1 cellular context compared by ENCODE assay signal in the genomic region with DNA sequence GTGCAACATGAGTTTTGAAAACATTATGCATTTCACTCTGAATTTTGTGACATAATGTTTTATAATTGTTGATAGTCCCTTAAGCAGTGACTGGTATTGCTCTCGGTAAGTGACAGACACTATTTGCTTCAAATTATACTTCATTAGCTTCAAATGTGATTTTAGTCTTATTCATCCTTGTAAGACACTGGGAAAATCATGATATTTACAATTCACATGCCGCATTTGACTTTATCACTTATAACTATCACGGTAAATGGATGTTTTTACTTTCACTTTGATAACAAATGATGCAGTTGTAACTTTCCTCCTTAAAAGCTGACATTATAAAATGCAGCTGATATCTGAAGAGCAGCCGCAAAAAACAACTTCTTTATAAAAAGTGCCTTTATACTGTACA.
TF ChIP-seq lines count a peak whose summit lies in the region.

No MANE protein-coding gene starts in this region.

TF ChIP-seq in IMR-90, 13 proteins besides CTCF, POLR2A, EP300 and RAD21 (continued from another document):
- TF ChIP-seq NFE2L2 (IDR thresholded peaks at IDR 0.05; ENCODE audit: low read depth, low read length) (no peak), MXI1 (IDR thresholded peaks at IDR 0.05; ENCODE audit: borderline replicate concordance, low read depth, low read length) (no peak), MAFK (IDR thresholded peaks at IDR 0.05; ENCODE audit: low read depth, low read length) (no peak), RFX5 (IDR thresholded peaks at IDR 0.05; ENCODE audit: low read depth, low read length) (no peak)
- TF ChIP-seq, protein P1, sequence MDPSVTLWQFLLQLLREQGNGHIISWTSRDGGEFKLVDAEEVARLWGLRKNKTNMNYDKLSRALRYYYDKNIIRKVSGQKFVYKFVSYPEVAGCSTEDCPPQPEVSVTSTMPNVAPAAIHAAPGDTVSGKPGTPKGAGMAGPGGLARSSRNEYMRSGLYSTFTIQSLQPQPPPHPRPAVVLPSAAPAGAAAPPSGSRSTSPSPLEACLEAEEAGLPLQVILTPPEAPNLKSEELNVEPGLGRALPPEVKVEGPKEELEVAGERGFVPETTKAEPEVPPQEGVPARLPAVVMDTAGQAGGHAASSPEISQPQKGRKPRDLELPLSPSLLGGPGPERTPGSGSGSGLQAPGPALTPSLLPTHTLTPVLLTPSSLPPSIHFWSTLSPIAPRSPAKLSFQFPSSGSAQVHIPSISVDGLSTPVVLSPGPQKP (IDR thresholded peaks at IDR 0.05; ENCODE audit: borderline replicate concordance, low read depth, low read length) = no peak
